ENCODE assay signal across 8 cellular contexts in genomic region chr7:156640257-156640948, GRCh38. TPM values are rescaled to one million over a fixed set of nuclear protein-coding genes. Genes with fewer than 3 reads are reported as not detected.
A peak's percentile ranks its signal among the peaks of the same experiment; 100 is the strongest.
DNase-seq lines count a peak whose midpoint lies in the region; ATAC-seq lines count a peak whose summit lies in the region.

Gene RNF32 (plus strand): TSS chr7:156640774. CDS start chr7:156643878, 3,104 bp downstream.

- H3K4me3 Mint-ChIP-seq in IgD-negative memory B cell: peak within 1 kb of the TSS; percentile 84 to 97 (median 95)

- peak within 1 kb of the TSS; percentile 62 to 69 for H3K9ac ChIP-seq in stomach smooth muscle (ENCODE audit: low read length in 2 of 2)

- H3K4me3 ChIP-seq in neuron (ENCODE audit: low read length) (peak within 1 kb of the TSS; percentile 61), stomach smooth muscle (ENCODE audit: low read length in 2 of 2) (peak within 1 kb of the TSS; percentile 84 to 85)

- peaks cover 12 to 18% (median 15%) of the 10 kb centered on the region in 3 donors for H3K4me1 Mint-ChIP-seq in IgD-negative memory B cell

- H3K4me1 ChIP-seq in neuron (ENCODE audit: insufficient read depth, low read length) (no peaks in the 10 kb centered on the region), stomach smooth muscle (ENCODE audit: control insufficient read depth, insufficient read depth, low read length) (peaks cover 16% of the 10 kb centered on the region)

- H3K9me3 ChIP-seq in neuron (ENCODE audit: low read length) (peaks cover 4% of the 10 kb centered on the region), stomach smooth muscle (ENCODE audit: control insufficient read depth in 2 of 2, low read length in 2 of 2) (peaks cover 0 to 6% of the 10 kb centered on the region in 2 donors)

- peak within 1 kb of the TSS; percentile 97 to 98 (median 98) for H3K27ac Mint-ChIP-seq in IgD-negative memory B cell

- H3K27ac ChIP-seq in stomach smooth muscle (ENCODE audit: low read length): no peak within 1 kb of the TSS

- H3K27me3 Mint-ChIP-seq in IgD-negative memory B cell: no peaks in the 10 kb centered on the region

- peak within 1 kb of the TSS; percentile 87 for H2AFZ ChIP-seq in neuron (ENCODE audit: low read depth, low read length)

- H3K36me3 Mint-ChIP-seq in IgD-negative memory B cell: peaks cover 3% of the 10 kb centered on the region

- DNase-seq in DMS153 (lab: John Stamatoyannopoulos, UW) (peak; percentile 89), RKO (ENCODE audit: low spot score) (peak; percentile 94), fibroblast of the conjunctiva (ENCODE audit: low read depth) (peak; percentile 89)
- peak; percentile 91 for DNase-seq in activated effector memory CD4-positive, alpha-beta T cell treated with Interleukin-2 at 50 U/mL for 16 hours

- H3K36me3 ChIP-seq in neuron (ENCODE audit: insufficient read depth, low read length) (no peaks in the 10 kb centered on the region), stomach smooth muscle (ENCODE audit: control insufficient read depth in 2 of 2, insufficient read depth in 2 of 2, low read length in 2 of 2) (no peaks in the 10 kb centered on the region)

- H3K9me3 Mint-ChIP-seq in IgD-negative memory B cell: peaks cover 2 to 8% (median 4%) of the 10 kb centered on the region in 3 donors

- ATAC-seq in GM21529 (IDR thresholded peaks at IDR 0.05; ENCODE audit: unreplicated experiment): peak; percentile 76

- no peaks in the 10 kb centered on the region for H3K27me3 ChIP-seq in neuron (ENCODE audit: insufficient read depth, low read length)
- H3K27me3 ChIP-seq in stomach smooth muscle (ENCODE audit: control insufficient read depth in 1 of 2, insufficient read depth in 2 of 2, low read length in 2 of 2): no peaks in the 10 kb centered on the region

RNA-seq across cellular contexts. Expression of gene RNF32, which starts in this region (rescaled TPM):
- 3.9 TPM for polyA plus RNA-seq in IgD-negative memory B cell
